In the genomic region with DNA sequence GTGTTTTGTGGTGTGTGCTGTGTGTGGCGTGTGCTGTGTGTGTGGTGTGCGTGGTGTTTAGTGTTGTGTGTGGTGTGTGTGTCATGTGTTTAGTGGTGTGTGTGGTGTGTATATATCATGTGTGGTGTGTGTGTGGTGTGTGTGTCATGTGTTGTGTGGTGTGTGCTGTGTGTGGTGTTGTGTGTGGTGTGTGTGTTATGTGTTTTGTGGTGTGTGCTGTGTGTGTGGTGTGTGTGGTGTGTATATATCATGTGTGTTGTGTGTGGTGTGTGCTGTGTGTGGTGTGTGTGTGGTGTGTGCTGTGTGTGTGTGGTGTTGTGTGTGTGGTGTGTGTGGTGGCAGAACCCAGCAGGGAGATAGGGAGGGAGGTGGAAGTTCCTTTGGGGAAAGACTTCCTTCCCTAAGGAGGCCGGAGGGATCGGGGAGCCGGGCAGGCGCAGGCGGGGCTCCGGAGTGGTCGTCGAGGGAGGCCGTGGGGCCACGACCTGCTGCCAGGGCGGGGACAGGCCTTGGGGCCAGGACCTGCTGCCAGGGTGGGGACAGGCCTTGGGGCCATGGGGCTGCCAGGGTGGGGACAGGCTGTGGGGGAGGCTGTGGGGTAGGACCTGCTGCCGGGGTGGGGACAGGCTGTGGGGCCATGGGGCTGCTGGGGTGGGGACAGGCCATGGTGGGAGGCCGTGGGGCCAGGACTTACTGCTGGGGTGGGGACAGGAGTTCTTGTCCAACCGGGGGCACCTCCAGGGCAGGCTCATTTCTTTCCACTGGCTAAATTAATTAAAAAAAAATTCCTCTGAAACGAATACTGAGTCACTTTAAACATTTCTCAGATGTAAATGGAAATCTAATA, we compare ENCODE assay signal across 8 cellular contexts. TPM values are rescaled to one million over a fixed set of nuclear protein-coding genes. Genes with fewer than 3 reads are reported as not detected.
DNase-seq lines count a peak whose midpoint lies in the region; ATAC-seq and TF ChIP-seq lines count a peak whose summit lies in the region.

No MANE protein-coding gene starts in this region.

- no peak overlapping the region for H3K4me3 ChIP-seq in fibroblast of the aortic adventitia (ENCODE audit: low read depth, low read length)

- ATAC-seq in GM18505 (IDR thresholded peaks at IDR 0.05; ENCODE audit: unreplicated experiment) (peak; percentile 11), HG03469 (IDR thresholded peaks at IDR 0.05; ENCODE audit: unreplicated experiment) (no peak), GM18873 (IDR thresholded peaks at IDR 0.05; ENCODE audit: low FRiP score, unreplicated experiment) (no peak)
- peak; percentile 54 for ATAC-seq in activated CD4-positive, alpha-beta T cell treated with anti-CD3 and anti-CD28 coated beads for 36 hours

- no peaks in the 10 kb centered on the region for H3K27me3 Mint-ChIP-seq in activated CD4-positive, alpha-beta T cell treated with anti-CD3 and anti-CD28 coated beads for 36 hours

- peaks cover 15% of the 10 kb centered on the region for H3K9me3 Mint-ChIP-seq in activated CD4-positive, alpha-beta T cell treated with anti-CD3 and anti-CD28 coated beads for 36 hours (ENCODE audit: low read depth)

- peak overlapping the region; percentile 95 for H3K27ac Mint-ChIP-seq in activated CD4-positive, alpha-beta T cell treated with anti-CD3 and anti-CD28 coated beads for 36 hours

- TF ChIP-seq POLR2A in GM18505 (IDR thresholded peaks at IDR 0.05; ENCODE audit: borderline replicate concordance, extremely low read depth, insufficient read depth, insufficient read length): no peak

- peaks cover 34% of the 10 kb centered on the region for H3K36me3 Mint-ChIP-seq in activated CD4-positive, alpha-beta T cell treated with anti-CD3 and anti-CD28 coated beads for 36 hours (ENCODE audit: low read depth)

- H3K4me3 Mint-ChIP-seq in activated CD4-positive, alpha-beta T cell treated with anti-CD3 and anti-CD28 coated beads for 36 hours: peak overlapping the region; percentile 60

- CTCF ChIA-PET in activated CD4-positive, alpha-beta T cell treated with anti-CD3 and anti-CD28 coated beads for 36 hours (lab: Charles Lee): interaction anchor here (0.6 to 2.8 kb wide), 9 partner anchors 8 to 552 kb away, joined by 3 to 9 read pairs (median 3); no protein-coding TSS in a partner anchor

- intact Hi-C loops in activated CD4-positive, alpha-beta T cell treated with anti-CD3 and anti-CD28 coated beads for 36 hours (cut with DNase I, micrococcal nuclease): loop anchor here (2.0 to 5.0 kb wide), 5 partner anchors 13 to 557 kb away; partner anchors contain the start of gene TYMP (in 1 of the 2)

- POLR2A ChIA-PET in activated CD4-positive, alpha-beta T cell treated with anti-CD3 and anti-CD28 coated beads for 36 hours (lab: Charles Lee): interaction anchor here (0.7 to 1.1 kb wide), 4 partner anchors 40 to 50 kb away, joined by 3 to 5 read pairs (median 3); no protein-coding TSS in a partner anchor

- peak; percentile 82 for DNase-seq in activated CD4-positive, alpha-beta T cell treated with anti-CD3 and anti-CD28 coated beads for 36 hours
- DNase-seq in fibroblast of the aortic adventitia (ENCODE audit: low read depth): peak; percentile 25
- peak; percentile 54 for DNase-seq in stimulated activated CD4-positive, alpha-beta T cell treated with anti-CD3 and anti-CD28 coated beads, Interleukin-4, amount 100 ng/mL, for 1 hour
- DNase-seq in SW480 (ENCODE audit: low spot score): no peak
- no peak for DNase-seq in DMS53 treated with DMSO at 0.1 percent for 48 hours (lab: John Stamatoyannopoulos, UW; ENCODE audit: unreplicated experiment)

- TF ChIP-seq CTCF in fibroblast of the aortic adventitia (IDR thresholded peaks at IDR 0.05; ENCODE audit: insufficient read depth, low read length): no peak

- peaks cover 40% of the 10 kb centered on the region for H3K4me1 Mint-ChIP-seq in activated CD4-positive, alpha-beta T cell treated with anti-CD3 and anti-CD28 coated beads for 36 hours

RNA-seq across cellular contexts. Expression of gene PIM3, which starts 15.2 kb away (rescaled TPM):
- total RNA-seq in activated CD4-positive, alpha-beta T cell treated with anti-CD3 and anti-CD28 coated beads for 36 hours: 100 to 1,000 TPM; 127 to 165 TPM
- total RNA-seq in fibroblast of the aortic adventitia (ENCODE audit: low replicate concordance): 14.1 and 15.2 TPM in 2 replicates

RNA-seq across cellular contexts. Expression of gene IL17REL, which starts 36.8 kb away (rescaled TPM):
- total RNA-seq in activated CD4-positive, alpha-beta T cell treated with anti-CD3 and anti-CD28 coated beads for 36 hours: under 1 TPM; 0.16 TPM
- total RNA-seq in fibroblast of the aortic adventitia (ENCODE audit: low replicate concordance): not detected in 2 replicates

RNA-seq across cellular contexts. Expression of gene CRELD2, which starts 57.3 kb away (rescaled TPM):
- 10 to 100 TPM; 15.2 to 16.4 TPM for total RNA-seq in activated CD4-positive, alpha-beta T cell treated with anti-CD3 and anti-CD28 coated beads for 36 hours
- total RNA-seq in fibroblast of the aortic adventitia (ENCODE audit: low replicate concordance): 34.0 and 69.4 TPM in 2 replicates

RNA-seq across cellular contexts. Expression of gene ALG12, which starts 57.5 kb away (rescaled TPM):
- total RNA-seq in activated CD4-positive, alpha-beta T cell treated with anti-CD3 and anti-CD28 coated beads for 36 hours: 10 to 100 TPM; 13.6 to 13.7 TPM
- total RNA-seq in fibroblast of the aortic adventitia (ENCODE audit: low replicate concordance): 8.3 and 19.9 TPM in 2 replicates

Comparison
In these comparisons a context has a peak if more than half of its experiments do, and no peak if none do; other contexts are left out.
1. ATAC-seq: peak in GM18505 (single experiment) and activated CD4-positive, alpha-beta T cell treated with anti-CD3 and anti-CD28 coated beads for 36 hours (single experiment); none in HG03469 (single experiment) and GM18873 (single experiment).
2. DNase-seq: peak in activated CD4-positive, alpha-beta T cell treated with anti-CD3 and anti-CD28 coated beads for 36 hours (single experiment), fibroblast of the aortic adventitia (single experiment) and stimulated activated CD4-positive, alpha-beta T cell treated with anti-CD3 and anti-CD28 coated beads, Interleukin-4, amount 100 ng/mL, for 1 hour (single experiment); none in SW480 (single experiment) and DMS53 treated with DMSO at 0.1 percent for 48 hours (single experiment).